ENCODE assay signal across 15 cellular contexts in the genomic region with DNA sequence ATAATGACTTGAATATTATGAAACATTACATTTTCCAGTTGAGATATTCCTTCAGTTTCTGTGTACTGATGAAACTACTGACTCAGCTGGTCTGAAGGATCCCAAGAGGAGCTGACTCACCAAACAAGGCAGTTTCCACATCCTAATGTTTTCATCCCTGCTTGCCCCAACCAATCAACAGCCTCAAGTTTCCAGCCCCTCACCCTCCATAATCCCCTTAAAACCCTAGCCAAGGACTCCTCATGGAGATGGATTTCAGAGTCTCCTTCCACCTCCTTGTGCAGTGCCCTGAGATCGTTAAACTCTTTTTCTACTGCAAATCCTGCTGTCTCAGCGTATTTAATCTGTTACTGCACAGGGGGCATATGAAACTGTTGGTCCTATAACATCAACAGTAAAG.
DNase-seq lines count a peak whose midpoint lies in the region; ATAC-seq and TF ChIP-seq lines count a peak whose summit lies in the region.
"Had no signal": no experiment of that assay in that cellular context is flagged by ENCODE, and none has a peak within 500 bp of the region (broad histone marks: within the 10 kb centered on the region; RNA-seq: fewer than 3 reads in every experiment).

No MANE protein-coding gene starts in this region.

- no peak overlapping the region for H3K4me3 ChIP-seq in epithelial cell of proximal tubule (ENCODE audit: low read depth, low read length)
- H3K4me3 ChIP-seq: cardiac muscle cell, spleen had no signal

- ATAC-seq in HG03280 (IDR thresholded peaks at IDR 0.05; ENCODE audit: unreplicated experiment) = no peak
- ATAC-seq: activated CD8-positive, alpha-beta memory T cell treated with anti-CD3 and anti-CD28 coated beads, Interleukin-2, amount 10 ng/mL, durations not matched to agents 7 days and 5 days had no signal

- peak; percentile 70 for DNase-seq in GM04503 (ENCODE audit: low read depth)
- peak; percentile 12 for DNase-seq in RKO (ENCODE audit: low spot score)
- DNase-seq in epithelial cell of proximal tubule (ENCODE audit: low read depth) = peak; percentile 38
- peak; percentile 82 for DNase-seq in renal cortical epithelial cell (ENCODE audit: low read depth)
- DNase-seq in GM20000 (ENCODE audit: low spot score) = no peak
- no peak for DNase-seq in NCI-H510A (lab: John Stamatoyannopoulos, UW)
- no peak for DNase-seq in NCI-H1092 treated with DMSO at 0.1 percent for 48 hours (lab: John Stamatoyannopoulos, UW)
- DNase-seq: activated CD8-positive, alpha-beta memory T cell treated with anti-CD3 and anti-CD28 coated beads, Interleukin-2, amount 10 ng/mL, durations not matched to agents 7 days and 5 days; GDM1; head of caudate nucleus; NCI-H1417; spleen; T-helper 9 cell had no signal

- TF ChIP-seq CTCF in epithelial cell of proximal tubule (conservative IDR thresholded peaks at IDR 0.05; ENCODE audit: low read depth, low read length) (no peak), GM20000 (IDR thresholded peaks at IDR 0.05; ENCODE audit: extremely low read depth, missing control alignments) (no peak)

Comparison
In these comparisons a context has a peak if more than half of its experiments do, and no peak if none do; other contexts are left out.
1. DNase-seq: peak in GM04503 (single experiment), RKO (single experiment), epithelial cell of proximal tubule (single experiment) and renal cortical epithelial cell (single experiment); none in GM20000 (single experiment), NCI-H510A (single experiment) and NCI-H1092 treated with DMSO at 0.1 percent for 48 hours (single experiment).